ENCODE assay signal across 1 cellular context in genomic region chr14:24241829-24242443, GRCh38.
TF ChIP-seq lines count a peak whose summit lies in the region.

No MANE protein-coding gene starts in this region.

TF ChIP-seq in H1, 55 proteins besides CTCF, POLR2A, EP300 and RAD21:
- TF ChIP-seq SIN3A (conservative IDR thresholded peaks at IDR 0.05 in 1 of 2, IDR thresholded peaks at IDR 0.05 in 1 of 2; ENCODE audit: low read depth in 1 of 2, low read length in 2 of 2) (peak in 1 of 2 experiments; percentile 61; a peak in 1 of 4 replicates), SP4 (IDR thresholded peaks at IDR 0.05; ENCODE audit: low read length) (0 out of 2 replicates have a peak, but pooled peaks have one; percentile 16), KDM4A (IDR thresholded peaks at IDR 0.05; ENCODE audit: low read depth, low read length, severe bottlenecking) (no peak)
